1 cellular context compared by ENCODE assay signal in genomic region chr6:3379482-3380060, GRCh38.
TF ChIP-seq lines count a peak whose summit lies in the region.

No MANE protein-coding gene starts in this region.

TF ChIP-seq in HepG2, 621 proteins besides CTCF, POLR2A, EP300 and RAD21 (continued from another document):
- TF ChIP-seq ZNF101 (CRISPR knock-in tag; IDR thresholded peaks at IDR 0.05; ENCODE audit: borderline replicate concordance, low read depth) (no peak), ZSCAN9 (CRISPR knock-in tag; IDR thresholded peaks at IDR 0.05; ENCODE audit: borderline replicate concordance) (peak; percentile 77; the same call in 1 of the 2 replicates), ZBTB43 (CRISPR knock-in tag; conservative IDR thresholded peaks at IDR 0.05) (peak; percentile 91), TRIM24 (CRISPR knock-in tag; IDR thresholded peaks at IDR 0.05) (no peak), SNAPC4 (CRISPR knock-in tag; IDR thresholded peaks at IDR 0.05) (peak; percentile 52; the same call in 1 of the 2 replicates), ZNF792 (CRISPR knock-in tag; IDR thresholded peaks at IDR 0.05) (peak; percentile 43; the same call in 1 of the 2 replicates), TEAD3 (CRISPR knock-in tag; optimal IDR thresholded peaks at IDR 0.05; ENCODE audit: borderline replicate concordance) (peak; percentile 27), ATF7-NPFF (CRISPR knock-in tag; IDR thresholded peaks at IDR 0.05; ENCODE audit: low read depth) (0 out of 2 replicates have a peak, but pooled peaks have one; percentile 16), ZUFSP (CRISPR knock-in tag; IDR thresholded peaks at IDR 0.05; ENCODE audit: borderline replicate concordance) (no peak), PHF21A (CRISPR knock-in tag; IDR thresholded peaks at IDR 0.05) (no peak), ZFP91 (CRISPR knock-in tag; IDR thresholded peaks at IDR 0.05; ENCODE audit: borderline replicate concordance) (no peak)
